ENCODE assay signal across 23 cellular contexts in genomic region chr13:59487883-59488282, GRCh38.
DNase-seq lines count a peak whose midpoint lies in the region; ATAC-seq and TF ChIP-seq lines count a peak whose summit lies in the region.
"Had no signal": no experiment of that assay in that cellular context is flagged by ENCODE, and none has a peak within 500 bp of the region (broad histone marks: within the 10 kb centered on the region; RNA-seq: fewer than 3 reads in every experiment).

No MANE protein-coding gene starts in this region.

- H3K9me3 ChIP-seq in AG04450 (ENCODE audit: control insufficient read depth, insufficient read depth, low read length) (no peaks in the 10 kb centered on the region), WERI-Rb-1 (ENCODE audit: severe bottlenecking) (no peaks in the 10 kb centered on the region), endodermal cell (ENCODE audit: control insufficient read depth, low read length) (no peaks in the 10 kb centered on the region), MG63 (no peaks in the 10 kb centered on the region)

- TF ChIP-seq CTCF in AG04450 (IDR thresholded peaks at IDR 0.05; ENCODE audit: low read depth, low read length) (peak; percentile 28; the same call in 1 of the 2 replicates), WERI-Rb-1 (IDR thresholded peaks at IDR 0.05; ENCODE audit: low read depth, low read length) (0 out of 2 replicates have a peak, but pooled peaks have one; percentile 6), endodermal cell (conservative IDR thresholded peaks at IDR 0.05) (peak; percentile 71)

- 92 to 95% methylated on average over 2 to 3 of the region's 3 CpGs for WGBS in endodermal cell (ENCODE audit: insufficient coverage in 1 of 2, insufficient read length in 1 of 2), 2 experiments

- DNase-seq in AG04450 (ENCODE audit: low read depth, low spot score) (no peak), H7 (peak; percentile 20), WERI-Rb-1 (no peak), endodermal cell (no peak), dedifferentiated amniotic fluid mesenchymal stem cell (ENCODE audit: extremely low spot score) (no peak), MG63 (no peak), NCI-H446 (lab: John Stamatoyannopoulos, UW) (no peak)
- DNase-seq: DMS153, GDM1, GOT3, Karpas-422, MM.1S, NCI-H1092, NCI-H1436 treated with DMSO at 0.1 percent for 48 hours, NCI-H2029, NCI-H345, NCI-H526, Right ventricle myocardium superior, T-cell had no signal

- no peak overlapping the region for H3K9ac ChIP-seq in endodermal cell (ENCODE audit: extremely low read depth, low read length, poor library complexity, severe bottlenecking)

- H3K36me3 Mint-ChIP-seq in endodermal cell (ENCODE audit: low read depth): peaks cover 4% of the 10 kb centered on the region
- H3K36me3 Mint-ChIP-seq: CD14-positive monocyte, IgD-negative memory B cell, T-cell had no signal

- H3K4me1 Mint-ChIP-seq in endodermal cell: peaks cover 13% of the 10 kb centered on the region
- H3K4me1 Mint-ChIP-seq: CD14-positive monocyte, IgD-negative memory B cell, T-cell had no signal

- H3K27me3 ChIP-seq in AG04450 (ENCODE audit: control insufficient read depth, insufficient read depth, low read length) (no peaks in the 10 kb centered on the region), H7 (ENCODE audit: control insufficient read depth, insufficient read depth, low read length) (no peaks in the 10 kb centered on the region), WERI-Rb-1 (ENCODE audit: insufficient read depth, low read depth, severe bottlenecking) (no peaks in the 10 kb centered on the region), endodermal cell (ENCODE audit: control insufficient read depth, insufficient read depth, low read length, poor library complexity, severe bottlenecking) (no peaks in the 10 kb centered on the region), MG63 (no peaks in the 10 kb centered on the region; the same call in 1 of the 2 replicates)

- ATAC-seq in HG03139 (IDR thresholded peaks at IDR 0.05; ENCODE audit: unreplicated experiment): no peak
- ATAC-seq: T-cell had no signal

- H3K27ac Mint-ChIP-seq in endodermal cell: no peak overlapping the region
- H3K27ac Mint-ChIP-seq: CD14-positive monocyte, IgD-negative memory B cell, T-cell had no signal

- H3K4me3 Mint-ChIP-seq in endodermal cell: no peak overlapping the region
- H3K4me3 Mint-ChIP-seq: CD14-positive monocyte, IgD-negative memory B cell, T-cell had no signal

- H3K27ac ChIP-seq in AG04450 (ENCODE audit: low read depth, low read length) (no peak overlapping the region), WERI-Rb-1 (no peak overlapping the region), endodermal cell (ENCODE audit: low read depth, low read length) (no peak overlapping the region)
- H3K27ac ChIP-seq: HL-60 had no signal

- CTCF ChIA-PET in AG04450 (lab: Charles Lee): no interaction called here

- H3K9me3 Mint-ChIP-seq in endodermal cell: peaks cover 6% of the 10 kb centered on the region
- H3K9me3 Mint-ChIP-seq: T-cell had no signal

- peaks cover 7% of the 10 kb centered on the region for H3K4me1 ChIP-seq in endodermal cell (ENCODE audit: control insufficient read depth, insufficient read depth, low read length)

- H3K27me3 Mint-ChIP-seq in endodermal cell (ENCODE audit: insufficient read depth): no peaks in the 10 kb centered on the region
- H3K27me3 Mint-ChIP-seq: IgD-negative memory B cell had no signal

- no peaks in the 10 kb centered on the region for H3K36me3 ChIP-seq in H7 (replicated peaks; ENCODE audit: control insufficient read depth, insufficient read depth, low read length)
- H3K36me3 ChIP-seq in WERI-Rb-1: no peaks in the 10 kb centered on the region
- H3K36me3 ChIP-seq in endodermal cell (ENCODE audit: control insufficient read depth, insufficient read depth, low read length): no peaks in the 10 kb centered on the region
- H3K36me3 ChIP-seq in MG63: no peaks in the 10 kb centered on the region

- H3K4me3 ChIP-seq in AG04450 (ENCODE audit: low read depth, low read length): no peak overlapping the region
- no peak overlapping the region for H3K4me3 ChIP-seq in H7 (ENCODE audit: insufficient read depth, low read depth, low read length)
- H3K4me3 ChIP-seq in WERI-Rb-1 (ENCODE audit: low read depth, low read length): no peak overlapping the region
- no peak overlapping the region for H3K4me3 ChIP-seq in endodermal cell (ENCODE audit: low read length)
- H3K4me3 ChIP-seq in MG63: no peak overlapping the region

- POLR2A ChIA-PET in AG04450 (lab: Yijun Ruan, JAX): no interaction called here

Comparison
In these comparisons a context has a peak if more than half of its experiments do, and no peak if none do; other contexts are left out.
1. CTCF ChIP-seq: peak in every context shown above with its lines; median percentile 71 in endodermal cell; 28 in AG04450; 6 in WERI-Rb-1.